Comparison of ENCODE assay signal across 12 cellular contexts in genomic region chr22:19884161-19884953, GRCh38. TPM values are rescaled to one million over a fixed set of nuclear protein-coding genes. Genes with fewer than 3 reads are reported as not detected.
DNase-seq lines count a peak whose midpoint lies in the region; ATAC-seq and TF ChIP-seq lines count a peak whose summit lies in the region.
"Had no signal": no experiment of that assay in that cellular context is flagged by ENCODE, and none has a peak within 500 bp of the region (broad histone marks: within the 10 kb centered on the region; RNA-seq: fewer than 3 reads in every experiment).

No MANE protein-coding gene starts in this region.

- no peak for ATAC-seq in Right ventricle myocardium inferior
- ATAC-seq in right lobe of liver, result no peak

- CTCF ChIA-PET in RWPE1 (lab: Yijun Ruan, JAX), result interaction anchor here (0.6 to 1.3 kb wide), 2 partner anchors 10 to 154 kb away, joined by 3 read pairs; no protein-coding TSS in a partner anchor

- H3K36me3 ChIP-seq in right atrium auricular region (peaks cover 10% of the 10 kb centered on the region), right lobe of liver (no peaks in the 10 kb centered on the region), spleen (peaks cover 0 to 55% (median 2%) of the 10 kb centered on the region in 6 donors)

- TF ChIP-seq POLR2A in right lobe of liver (IDR thresholded peaks at IDR 0.05) (no peak), spleen (IDR thresholded peaks at IDR 0.05) (no peak)

- H3K4me1 ChIP-seq in right atrium auricular region (peaks cover 0 to 24% of the 10 kb centered on the region in 2 donors), right lobe of liver (no peaks in the 10 kb centered on the region), spleen (peaks cover 0 to 59% (median 22%) of the 10 kb centered on the region in 6 donors)

- H3K9me3 ChIP-seq in right atrium auricular region, result no peaks in the 10 kb centered on the region
- no peaks in the 10 kb centered on the region for H3K9me3 ChIP-seq in right lobe of liver
- H3K9me3 ChIP-seq in spleen, result no peaks in the 10 kb centered on the region

- no peaks in the 10 kb centered on the region for H3K27me3 ChIP-seq in right atrium auricular region
- H3K27me3 ChIP-seq in right lobe of liver, result no peaks in the 10 kb centered on the region
- H3K27me3 ChIP-seq in spleen (replicated peaks in 1 of 7), result no peaks in the 10 kb centered on the region

- H3K4me3 ChIP-seq in right atrium auricular region (no peak overlapping the region), right lobe of liver (no peak overlapping the region), spleen (no peak overlapping the region)

- no peak overlapping the region for H3K27ac ChIP-seq in right atrium auricular region
- H3K27ac ChIP-seq in RWPE1, result peak overlapping the region; percentile 99
- no peak overlapping the region for H3K27ac ChIP-seq in right lobe of liver
- H3K27ac ChIP-seq in spleen, result no peak overlapping the region

- intact Hi-C loops in Right ventricle myocardium inferior (cut with DNase I) (no loop called here), right lobe of liver (cut with DNase I) (no loop called here), spleen (cut with DNase I; ENCODE audit: low total_unique reads) (no loop called here)

- DNase-seq in Right ventricle myocardium inferior (ENCODE audit: missing footprints) (peak; percentile 34), right atrium auricular region (ENCODE audit: low spot score) (no peak), RWPE1 (ENCODE audit: low spot score) (no peak), right lobe of liver (peak in 2 of 3 donors; percentile 14 to 52), spleen (peak; percentile 72), NCI-H2029 treated with DMSO at 0.1 percent for 48 hours (lab: John Stamatoyannopoulos, UW) (no peak), NCI-H128 (lab: John Stamatoyannopoulos, UW; ENCODE audit: unreplicated experiment) (no peak), cerebellum (ENCODE audit: low spot score) (no peak)
- DNase-seq: activated CD4-positive, alpha-beta T cell treated with anti-CD3 and anti-CD28 coated beads, Interleukin-2, amount 50 U/mL, for 4 hours; NCI-H2081 treated with DMSO at 0.1 percent for 48 hours; NCI-H526 treated with DMSO at 0.1 percent for 48 hours; stimulated activated CD4-positive, alpha-beta T cell treated with anti-CD3 and anti-CD28 coated beads, Interleukin-4, amount 100 ng/mL, for 4 hours had no signal

- no peak for TF ChIP-seq CTCF in right atrium auricular region (IDR thresholded peaks at IDR 0.05)
- TF ChIP-seq CTCF in RWPE1 (conservative IDR thresholded peaks at IDR 0.05; ENCODE audit: low read depth), result no peak
- no peak for TF ChIP-seq CTCF in right lobe of liver (IDR thresholded peaks at IDR 0.05)
- no peak for TF ChIP-seq CTCF in spleen (IDR thresholded peaks at IDR 0.05 in 8 of 11, conservative IDR thresholded peaks at IDR 0.05 in 3 of 11)

- POLR2A ChIA-PET in RWPE1 (lab: Yijun Ruan, JAX; ENCODE audit: low non-redundant PET), result no interaction called here

- 73% methylated on average over 2 of the region's 15 CpGs for WGBS in right lobe of liver (ENCODE audit: insufficient coverage, low coverage, low lambda C conversion rate, missing lambda C conversion rate)
- 81 to 100% (median 93%) methylated on average over 9 to 15 of the region's 15 CpGs for WGBS in spleen, 5 donors

RNA-seq across cellular contexts. Expression of gene GNB1L, which starts 29.7 kb away (rescaled TPM):
- total RNA-seq in Right ventricle myocardium inferior (1.9 TPM), right atrium auricular region (1 to 10 TPM; 2.6 to 4.7 TPM), right lobe of liver (1 to 10 TPM; 1.4 to 3.2 (median 2.7) TPM), spleen (1 to 10 TPM; 5.7 to 8.1 (median 7.9) TPM), cerebellum (4.9 TPM)
- polyA plus RNA-seq in spleen, result 10 to 100 TPM in 2 of 3 donors, 1 to 10 TPM in 1; 7.7 to 10.4 (median 10.1) TPM

RNA-seq across cellular contexts. Expression of gene RTL10, which starts 29.7 kb away (rescaled TPM):
- total RNA-seq in Right ventricle myocardium inferior, result 8.5 TPM
- total RNA-seq in right atrium auricular region, result 1 to 10 TPM; 7.9 to 8.1 TPM
- 1 to 10 TPM; 6.4 to 9.1 (median 6.6) TPM for total RNA-seq in right lobe of liver
- total RNA-seq in spleen, result 10 to 100 TPM; 17.0 to 22.9 (median 18.8) TPM
- polyA plus RNA-seq in spleen, result 10 to 100 TPM in 2 of 3 donors, 1 to 10 TPM in 1; 8.3 to 13.4 (median 10.8) TPM
- total RNA-seq in cerebellum, result 17.5 TPM

RNA-seq across cellular contexts. Expression of gene COMT, which starts 57.2 kb away (rescaled TPM):
- 104 TPM for total RNA-seq in Right ventricle myocardium inferior
- total RNA-seq in right atrium auricular region, result 100 to 1,000 TPM; 142 to 195 TPM
- total RNA-seq in right lobe of liver, result 100 to 1,000 TPM; 144 to 270 (median 200) TPM
- total RNA-seq in spleen, result 100 to 1,000 TPM in 5 of 7 donors, 10 to 100 TPM in 2; 86.4 to 216 (median 116) TPM
- polyA plus RNA-seq in spleen, result 10 to 100 TPM; 63.5 to 98.0 (median 86.1) TPM
- 39.5 TPM for total RNA-seq in cerebellum

RNA-seq across cellular contexts. Expression of gene TXNRD2, which starts 57.3 kb away (rescaled TPM):
- 40.9 TPM for total RNA-seq in Right ventricle myocardium inferior
- total RNA-seq in right atrium auricular region, result 10 to 100 TPM; 16.2 to 18.4 TPM
- total RNA-seq in right lobe of liver, result 10 to 100 TPM; 35.9 to 47.8 (median 44.3) TPM
- 10 to 100 TPM; 21.6 to 44.8 (median 34.9) TPM for total RNA-seq in spleen
- 10 to 100 TPM; 23.3 to 45.9 (median 45.0) TPM for polyA plus RNA-seq in spleen
- 9.5 TPM for total RNA-seq in cerebellum

Comparison
In these comparisons a context has a peak if more than half of its experiments do, and no peak if none do; other contexts are left out.
1. DNase-seq: peak in Right ventricle myocardium inferior (single experiment), right lobe of liver (2 of 3) and spleen (single experiment); none in right atrium auricular region (single experiment), RWPE1 (single experiment), NCI-H2029 treated with DMSO at 0.1 percent for 48 hours (single experiment), NCI-H128 (single experiment) and cerebellum (single experiment).